Comparison of ENCODE assay signal across 14 cellular contexts in genomic region chr1:16374266-16374665, GRCh38. TPM values are rescaled to one million over a fixed set of nuclear protein-coding genes. Genes with fewer than 3 reads are reported as not detected.
DNase-seq lines count a peak whose midpoint lies in the region; ATAC-seq, FAIRE-seq and TF ChIP-seq lines count a peak whose summit lies in the region.
"Had no signal": no experiment of that assay in that cellular context is flagged by ENCODE, and none has a peak within 500 bp of the region (broad histone marks: within the 10 kb centered on the region; RNA-seq: fewer than 3 reads in every experiment).

No MANE protein-coding gene starts in this region.

- peak overlapping the region; percentile 69 for H3K27ac Mint-ChIP-seq in activated CD4-positive, alpha-beta memory T cell treated with anti-CD3 and anti-CD28 coated beads for 36 hours
- H3K27ac Mint-ChIP-seq in activated CD4-positive, alpha-beta memory T cell treated with anti-CD3 and anti-CD28 coated beads, Interleukin-2, amount 10 ng/mL, durations not matched to agents 7 days and 5 days: no peak overlapping the region
- H3K27ac Mint-ChIP-seq in T-helper 17 cell: peak overlapping the region; percentile 54
- H3K27ac Mint-ChIP-seq: activated B cell treated with CpG ODN at 0.5 μM for 24 hours had no signal

- TF ChIP-seq POLR2A in endothelial cell of umbilical vein (IDR thresholded peaks at IDR 0.05; ENCODE audit: low read depth, low read length) (no peak), GM18505 (IDR thresholded peaks at IDR 0.05; ENCODE audit: borderline replicate concordance, extremely low read depth, insufficient read depth, insufficient read length) (no peak)

- H3K4me1 ChIP-seq in endothelial cell of umbilical vein (ENCODE audit: control insufficient read depth, extremely low read depth, insufficient read depth, low read length): peaks cover 65% of the 10 kb centered on the region
- H3K4me1 ChIP-seq in skeletal muscle tissue (ENCODE audit: control insufficient read depth in 3 of 3, insufficient read depth in 3 of 3, low read length in 3 of 3): peaks cover 55 to 69% (median 58%) of the 10 kb centered on the region in 3 donors

- H3K9ac ChIP-seq in endothelial cell of umbilical vein (replicated peaks; ENCODE audit: extremely low read depth, insufficient read depth, low read length) (no peak overlapping the region), skeletal muscle tissue (ENCODE audit: low read depth in 1 of 3, low read length in 3 of 3) (no peak overlapping the region)

- no TSS peak for BruUV-seq in endothelial cell of umbilical vein (replicated peaks; lab: Mats Ljungman, UMichigan)

- POLR2A ChIA-PET in activated CD4-positive, alpha-beta memory T cell treated with anti-CD3 and anti-CD28 coated beads for 36 hours (lab: Charles Lee): no interaction called here
- POLR2A ChIA-PET in activated CD4-positive, alpha-beta memory T cell treated with anti-CD3 and anti-CD28 coated beads, Interleukin-2, amount 10 ng/mL, durations not matched to agents 7 days and 5 days (lab: Charles Lee): interaction anchor here (0.9 kb wide), 1 partner anchor 14 kb away, joined by 3 read pairs; no protein-coding TSS in a partner anchor
- POLR2A ChIA-PET in endothelial cell of umbilical vein (lab: Charles Lee): interaction anchor here (1.1 kb wide), 1 partner anchor 13 kb away, joined by 3 read pairs; no protein-coding TSS in a partner anchor

- TF ChIP-seq CTCF in endothelial cell of umbilical vein (IDR thresholded peaks at IDR 0.05; ENCODE audit: extremely low read depth in 1 of 2, insufficient read depth in 1 of 2, low read depth in 1 of 2, low read length in 2 of 2): no peak

- no peak for DNase-seq in activated CD4-positive, alpha-beta memory T cell treated with anti-CD3 and anti-CD28 coated beads for 36 hours
- DNase-seq in activated CD4-positive, alpha-beta memory T cell treated with anti-CD3 and anti-CD28 coated beads, Interleukin-2, amount 10 ng/mL, durations not matched to agents 7 days and 5 days: no peak
- DNase-seq in T-helper 17 cell: no peak
- no peak for DNase-seq in endothelial cell of umbilical vein (ENCODE audit: low read depth, low spot score)
- no peak for DNase-seq in NCI-H69 (lab: John Stamatoyannopoulos, UW)
- DNase-seq: activated B cell treated with CpG ODN at 0.5 μM for 24 hours; effector memory CD4-positive, alpha-beta T cell; NCI-H1105 treated with DMSO at 0.1 percent for 48 hours; NCI-H524; thyroid gland had no signal

- H3K4me1 Mint-ChIP-seq in activated CD4-positive, alpha-beta memory T cell treated with anti-CD3 and anti-CD28 coated beads for 36 hours (ENCODE audit: low read depth): peaks cover 75% of the 10 kb centered on the region
- H3K4me1 Mint-ChIP-seq in activated CD4-positive, alpha-beta memory T cell treated with anti-CD3 and anti-CD28 coated beads, Interleukin-2, amount 10 ng/mL, durations not matched to agents 7 days and 5 days: peaks cover 66% of the 10 kb centered on the region
- H3K4me1 Mint-ChIP-seq in T-helper 17 cell: peaks cover 58% of the 10 kb centered on the region

- ATAC-seq in T-helper 17 cell: no peak
- ATAC-seq in GM18505 (IDR thresholded peaks at IDR 0.05; ENCODE audit: unreplicated experiment): no peak
- no peak for ATAC-seq in GM19324 (IDR thresholded peaks at IDR 0.05; ENCODE audit: low FRiP score, unreplicated experiment)
- ATAC-seq: Right ventricle myocardium inferior had no signal

- H3K36me3 ChIP-seq in endothelial cell of umbilical vein (ENCODE audit: control insufficient read depth in 2 of 2, extremely low read depth in 1 of 2, insufficient read depth in 2 of 2, low read length in 2 of 2) (no peaks in the 10 kb centered on the region), skeletal muscle tissue (ENCODE audit: control insufficient read depth in 3 of 3, insufficient read depth in 3 of 3, low read length in 3 of 3) (peaks cover 0 to 4% (median 0%) of the 10 kb centered on the region in 3 donors)
- H3K36me3 ChIP-seq: thyroid gland had no signal

- H3K9me1 ChIP-seq in endothelial cell of umbilical vein (replicated peaks; ENCODE audit: control insufficient read depth, extremely low read depth, insufficient read depth, low read length): no peaks in the 10 kb centered on the region

- no peak overlapping the region for H2AFZ ChIP-seq in endothelial cell of umbilical vein (ENCODE audit: low read depth, low read length)

- intact Hi-C loops in activated CD4-positive, alpha-beta memory T cell treated with anti-CD3 and anti-CD28 coated beads for 36 hours (cut with micrococcal nuclease): no loop called here
- intact Hi-C loops in endothelial cell of umbilical vein (cut with micrococcal nuclease): loop anchor here (2.0 to 5.0 kb wide), 4 partner anchors 15 to 138 kb away; partner anchors contain the start of gene RNU1-1

- H3K79me2 ChIP-seq in endothelial cell of umbilical vein (ENCODE audit: control insufficient read depth, insufficient read depth, low read length): peaks cover 93% of the 10 kb centered on the region

- H3K4me2 ChIP-seq in endothelial cell of umbilical vein (ENCODE audit: insufficient read depth, low read length): no peak overlapping the region

- peaks cover 21% of the 10 kb centered on the region for H3K36me3 Mint-ChIP-seq in activated CD4-positive, alpha-beta memory T cell treated with anti-CD3 and anti-CD28 coated beads for 36 hours
- peaks cover 29% of the 10 kb centered on the region for H3K36me3 Mint-ChIP-seq in activated CD4-positive, alpha-beta memory T cell treated with anti-CD3 and anti-CD28 coated beads, Interleukin-2, amount 10 ng/mL, durations not matched to agents 7 days and 5 days (ENCODE audit: low read depth)
- peaks cover 5% of the 10 kb centered on the region for H3K36me3 Mint-ChIP-seq in T-helper 17 cell (ENCODE audit: low read depth)

- no peaks in the 10 kb centered on the region for H3K27me3 ChIP-seq in endothelial cell of umbilical vein (ENCODE audit: control insufficient read depth in 2 of 2, insufficient read depth in 2 of 2, low read length in 2 of 2)
- H3K27me3 ChIP-seq in skeletal muscle tissue (ENCODE audit: control insufficient read depth in 3 of 3, insufficient read depth in 3 of 3, low read length in 3 of 3): no peaks in the 10 kb centered on the region
- H3K27me3 ChIP-seq: thyroid gland had no signal

- no peak for FAIRE-seq in endothelial cell of umbilical vein (lab: Jason Lieb, UNC)

- no peak overlapping the region for H3K4me3 Mint-ChIP-seq in activated CD4-positive, alpha-beta memory T cell treated with anti-CD3 and anti-CD28 coated beads for 36 hours
- H3K4me3 Mint-ChIP-seq in activated CD4-positive, alpha-beta memory T cell treated with anti-CD3 and anti-CD28 coated beads, Interleukin-2, amount 10 ng/mL, durations not matched to agents 7 days and 5 days: no peak overlapping the region
- H3K4me3 Mint-ChIP-seq in T-helper 17 cell: peak overlapping the region; percentile 60
- H3K4me3 Mint-ChIP-seq: activated B cell treated with CpG ODN at 0.5 μM for 24 hours had no signal

- H3K27ac ChIP-seq in endothelial cell of umbilical vein (ENCODE audit: insufficient read depth, low read depth, low read length) (peak overlapping the region; percentile 85), skeletal muscle tissue (ENCODE audit: low read depth, low read length) (peak overlapping the region; percentile 55)
- H3K27ac ChIP-seq: thyroid gland had no signal

- no peaks in the 10 kb centered on the region for H3K9me3 Mint-ChIP-seq in activated CD4-positive, alpha-beta memory T cell treated with anti-CD3 and anti-CD28 coated beads for 36 hours
- no peaks in the 10 kb centered on the region for H3K9me3 Mint-ChIP-seq in activated CD4-positive, alpha-beta memory T cell treated with anti-CD3 and anti-CD28 coated beads, Interleukin-2, amount 10 ng/mL, durations not matched to agents 7 days and 5 days
- H3K9me3 Mint-ChIP-seq: activated B cell treated with CpG ODN at 0.5 μM for 24 hours had no signal

- dilution Hi-C loops in endothelial cell of umbilical vein (cut with MboI; ENCODE audit: extremely low pct_ligation_motif_present, low sequenced_read_pairs): no loop called here

- H3K27me3 Mint-ChIP-seq in activated CD4-positive, alpha-beta memory T cell treated with anti-CD3 and anti-CD28 coated beads for 36 hours: no peaks in the 10 kb centered on the region
- no peaks in the 10 kb centered on the region for H3K27me3 Mint-ChIP-seq in activated CD4-positive, alpha-beta memory T cell treated with anti-CD3 and anti-CD28 coated beads, Interleukin-2, amount 10 ng/mL, durations not matched to agents 7 days and 5 days
- no peaks in the 10 kb centered on the region for H3K27me3 Mint-ChIP-seq in T-helper 17 cell
- H3K27me3 Mint-ChIP-seq: activated B cell treated with CpG ODN at 0.5 μM for 24 hours had no signal

- H3K4me3 ChIP-seq in endothelial cell of umbilical vein (replicated peaks in 1 of 3; ENCODE audit: insufficient read depth in 1 of 3, low read depth in 1 of 3, low read length in 3 of 3): no peak overlapping the region
- H3K4me3 ChIP-seq in skeletal muscle tissue (ENCODE audit: low read length in 3 of 3): no peak overlapping the region
- H3K4me3 ChIP-seq: thyroid gland had no signal

- H3K9me3 ChIP-seq in T-helper 17 cell (ENCODE audit: control insufficient read depth, low read length, poor library complexity, severe bottlenecking) (no peaks in the 10 kb centered on the region), endothelial cell of umbilical vein (replicated peaks; ENCODE audit: control insufficient read depth, insufficient read depth, low read length) (no peaks in the 10 kb centered on the region), skeletal muscle tissue (ENCODE audit: control insufficient read depth in 3 of 3, low read length in 3 of 3) (no peaks in the 10 kb centered on the region)
- H3K9me3 ChIP-seq: thyroid gland had no signal

- H4K20me1 ChIP-seq in endothelial cell of umbilical vein (replicated peaks; ENCODE audit: control insufficient read depth, extremely low read depth, insufficient read depth, low read length): no peaks in the 10 kb centered on the region

- CTCF ChIA-PET in activated CD4-positive, alpha-beta memory T cell treated with anti-CD3 and anti-CD28 coated beads for 36 hours (lab: Charles Lee): interaction anchor here (2.6 kb wide), 1 partner anchor 11 kb away, joined by 13 read pairs; no protein-coding TSS in a partner anchor
- CTCF ChIA-PET in activated CD4-positive, alpha-beta memory T cell treated with anti-CD3 and anti-CD28 coated beads, Interleukin-2, amount 10 ng/mL, durations not matched to agents 7 days and 5 days (lab: Charles Lee): interaction anchor here (1.7 kb wide), 1 partner anchor 11 kb away, joined by 4 read pairs; no protein-coding TSS in a partner anchor
- CTCF ChIA-PET in endothelial cell of umbilical vein (lab: Charles Lee): interaction anchor here (0.7 to 4.9 kb wide), 5 partner anchors 9 to 66 kb away, joined by 3 to 18 read pairs (median 5); partner anchors contain the start of gene NECAP2

RNA-seq across cellular contexts. Expression of gene SZRD1, which starts 7.2 kb away (rescaled TPM):
- 100 to 1,000 TPM; 185 to 191 TPM for total RNA-seq in activated CD4-positive, alpha-beta memory T cell treated with anti-CD3 and anti-CD28 coated beads for 36 hours
- 100 to 1,000 TPM; 156 to 157 TPM for total RNA-seq in activated CD4-positive, alpha-beta memory T cell treated with anti-CD3 and anti-CD28 coated beads, Interleukin-2, amount 10 ng/mL, durations not matched to agents 7 days and 5 days
- 100 to 1,000 TPM; 123 to 133 TPM for total RNA-seq in T-helper 17 cell
- total RNA-seq in endothelial cell of umbilical vein: 164 and 168 TPM in 2 replicates
- polyA plus RNA-seq in endothelial cell of umbilical vein: 162 and 168 TPM in 2 replicates
- 148 and 161 TPM in 2 replicates for polyA plus RNA-seq in endothelial cell of umbilical vein (2011; cell fraction: cytosol; rRNA removed)
- 75.2 and 75.7 TPM in 2 replicates for polyA plus RNA-seq in endothelial cell of umbilical vein (2011; cell fraction: nucleus; rRNA removed)
- 105 and 106 TPM in 2 replicates for polyA plus RNA-seq in endothelial cell of umbilical vein (2012)
- 76.1 and 82.0 TPM in 2 replicates for polyA minus RNA-seq in endothelial cell of umbilical vein
- 62.1 TPM for polyA minus RNA-seq in endothelial cell of umbilical vein (2011; cell fraction: cytosol; rRNA and poly(A)+ RNA removed)
- 26.6 and 33.5 TPM in 2 replicates for polyA minus RNA-seq in endothelial cell of umbilical vein (2011; cell fraction: nucleus; rRNA and poly(A)+ RNA removed)
- total RNA-seq in skeletal muscle tissue: 13.0 TPM

RNA-seq across cellular contexts. Expression of gene FBXO42, which starts 22.0 kb away (rescaled TPM):
- total RNA-seq in activated CD4-positive, alpha-beta memory T cell treated with anti-CD3 and anti-CD28 coated beads for 36 hours: 10 to 100 TPM; 12.0 to 13.6 TPM
- total RNA-seq in activated CD4-positive, alpha-beta memory T cell treated with anti-CD3 and anti-CD28 coated beads, Interleukin-2, amount 10 ng/mL, durations not matched to agents 7 days and 5 days: 10 to 100 TPM; 19.9 to 20.7 TPM
- total RNA-seq in T-helper 17 cell: 10 to 100 TPM; 17.4 to 20.5 TPM
- total RNA-seq in endothelial cell of umbilical vein: 16.3 and 17.3 TPM in 2 replicates
- 17.1 and 20.4 TPM in 2 replicates for polyA plus RNA-seq in endothelial cell of umbilical vein
- polyA plus RNA-seq in endothelial cell of umbilical vein (2011; cell fraction: cytosol; rRNA removed): 20.5 and 22.0 TPM in 2 replicates
- polyA plus RNA-seq in endothelial cell of umbilical vein (2011; cell fraction: nucleus; rRNA removed): 36.4 and 37.7 TPM in 2 replicates
- polyA plus RNA-seq in endothelial cell of umbilical vein (2012): 9.6 and 13.4 TPM in 2 replicates
- polyA minus RNA-seq in endothelial cell of umbilical vein: 27.7 and 28.5 TPM in 2 replicates
- polyA minus RNA-seq in endothelial cell of umbilical vein (2011; cell fraction: cytosol; rRNA and poly(A)+ RNA removed): 7.8 TPM
- polyA minus RNA-seq in endothelial cell of umbilical vein (2011; cell fraction: nucleus; rRNA and poly(A)+ RNA removed): 22.0 and 29.4 TPM in 2 replicates
- total RNA-seq in skeletal muscle tissue: 12.0 TPM
